In the genomic region with DNA sequence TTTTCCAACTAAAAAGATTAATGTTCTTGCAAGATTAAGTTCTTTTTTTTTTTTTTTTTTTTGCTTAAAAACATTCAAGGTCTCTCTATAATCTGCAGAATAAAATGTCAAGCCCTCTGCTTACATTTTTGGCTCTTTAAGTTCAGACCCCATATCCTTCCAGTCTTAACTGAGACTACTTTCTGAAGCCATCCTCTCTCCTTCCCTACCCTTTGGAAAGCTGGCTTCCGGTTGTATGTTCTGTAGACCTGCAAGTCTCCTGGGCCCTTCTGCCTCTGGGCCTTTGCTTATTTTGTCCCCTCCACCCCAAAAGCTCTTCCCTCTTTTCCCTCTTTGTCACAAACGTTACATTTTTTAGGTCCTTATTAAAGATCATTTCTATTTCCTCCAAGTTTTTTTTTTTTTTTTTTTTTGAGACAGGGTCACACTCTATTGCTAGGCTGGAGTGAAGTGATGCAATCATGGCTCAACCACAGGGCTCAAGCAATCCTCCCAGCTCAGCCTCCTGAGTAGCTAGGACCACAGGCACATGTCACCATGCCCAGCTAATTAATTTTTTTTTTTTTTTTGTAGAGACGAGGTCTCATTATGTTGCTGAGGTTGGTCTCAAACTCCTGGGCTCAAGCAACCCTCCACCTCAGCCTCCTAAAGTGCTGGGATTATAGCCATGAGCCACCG, we compare ENCODE assay signal across 19 cellular contexts. TPM values are rescaled to one million over a fixed set of nuclear protein-coding genes. Genes with fewer than 3 reads are reported as not detected.
DNase-seq lines count a peak whose midpoint lies in the region; ATAC-seq and TF ChIP-seq lines count a peak whose summit lies in the region.
"Had no signal": no experiment of that assay in that cellular context is flagged by ENCODE, and none has a peak within 500 bp of the region (broad histone marks: within the 10 kb centered on the region; RNA-seq: fewer than 3 reads in every experiment).

No MANE protein-coding gene starts in this region.

- H3F3A ChIP-seq in SK-N-SH (replicated peaks; ENCODE audit: insufficient read depth), result no peaks in the 10 kb centered on the region
- H3F3A ChIP-seq in smooth muscle cell (ENCODE audit: low read depth), result no peaks in the 10 kb centered on the region

- TF ChIP-seq CTCF in SK-N-SH (IDR thresholded peaks at IDR 0.05), result no peak
- no peak for TF ChIP-seq CTCF in NB4 (IDR thresholded peaks at IDR 0.05; ENCODE audit: low read depth, low read length)
- no peak for TF ChIP-seq CTCF in smooth muscle cell (IDR thresholded peaks at IDR 0.05; ENCODE audit: borderline replicate concordance, insufficient read depth, poor library complexity, severe bottlenecking)

- no peaks in the 10 kb centered on the region for H3K9me3 Mint-ChIP-seq in activated CD4-positive, alpha-beta T cell treated with anti-CD3 and anti-CD28 coated beads for 36 hours (ENCODE audit: low read depth)
- H3K9me3 Mint-ChIP-seq: activated naive CD4-positive, alpha-beta T cell treated with anti-CD3 and anti-CD28 coated beads, Interleukin-2, amount 50 U/mL, for 24 hours; activated T-helper 2 cell treated with anti-CD3 and anti-CD28 coated beads, Interferon-gamma antibody, Interleukin-2, Interleukin-4, amounts not matched to agents 10 μg/mL and 5 μg/mL and 100 μg/mL, durations not matched to agents 14 hours and 24 hours and 36 hours had no signal

- H3K36me3 Mint-ChIP-seq in activated CD4-positive, alpha-beta T cell treated with anti-CD3 and anti-CD28 coated beads for 36 hours (ENCODE audit: low read depth), result no peaks in the 10 kb centered on the region
- H3K36me3 Mint-ChIP-seq: activated naive CD4-positive, alpha-beta T cell treated with anti-CD3 and anti-CD28 coated beads, Interleukin-2, amount 50 U/mL, for 24 hours; CD4-positive, alpha-beta memory T cell had no signal

- no peak for TF ChIP-seq POLR2A in NB4 (IDR thresholded peaks at IDR 0.05; ENCODE audit: extremely low read depth, insufficient read length)

- H3K27me3 ChIP-seq in SK-N-SH (ENCODE audit: insufficient read depth) (no peaks in the 10 kb centered on the region), smooth muscle cell (ENCODE audit: low read depth) (no peaks in the 10 kb centered on the region)
- H3K27me3 ChIP-seq: dorsolateral prefrontal cortex, neutrophil, spleen, testis had no signal

- no peak overlapping the region for H3K4me3 Mint-ChIP-seq in activated CD4-positive, alpha-beta T cell treated with anti-CD3 and anti-CD28 coated beads for 36 hours
- H3K4me3 Mint-ChIP-seq: activated naive CD4-positive, alpha-beta T cell treated with anti-CD3 and anti-CD28 coated beads, Interleukin-2, amount 50 U/mL, for 24 hours; stimulated activated naive CD8-positive, alpha-beta T cell treated with anti-CD3 and anti-CD28 coated beads, Interleukin-15, Interleukin-2, amounts not matched to agents 100 ng/mL and 50 ng/mL, for 24 hours had no signal

- H3K9me3 ChIP-seq in SK-N-SH (no peaks in the 10 kb centered on the region), smooth muscle cell (replicated peaks; ENCODE audit: low read depth) (no peaks in the 10 kb centered on the region)
- H3K9me3 ChIP-seq: esophagus squamous epithelium, neutrophil, spleen, testis had no signal

- no peak for TF ChIP-seq EP300 in SK-N-SH (IDR thresholded peaks at IDR 0.05; ENCODE audit: borderline replicate concordance in 1 of 2, low read depth in 1 of 2, low read length in 1 of 2)

- no peak for TF ChIP-seq RAD21 in SK-N-SH (IDR thresholded peaks at IDR 0.05; ENCODE audit: low read length)

- H3K9ac ChIP-seq in SK-N-SH (no peak overlapping the region), smooth muscle cell (ENCODE audit: low read depth) (no peak overlapping the region)

- WGBS in SK-N-SH (ENCODE audit: low lambda C conversion rate), result 85% methylated on average over 4 of the region's 4 CpGs
- WGBS in smooth muscle cell (ENCODE audit: low lambda C conversion rate), result 95% methylated on average over 4 of the region's 4 CpGs

- H3K4me2 ChIP-seq in SK-N-SH, result no peak overlapping the region
- no peak overlapping the region for H3K4me2 ChIP-seq in smooth muscle cell

- H2AFZ ChIP-seq in SK-N-SH (ENCODE audit: low read depth) (peak overlapping the region; percentile 67; the same call in 1 of the 2 replicates), smooth muscle cell (ENCODE audit: low read depth) (peak overlapping the region; percentile 51)

- DNase-seq in SK-N-SH, result no peak
- DNase-seq in NB4 (ENCODE audit: low read depth), result peak; percentile 69
- DNase-seq in UCSD-AML1 (lab: John Stamatoyannopoulos, UW; ENCODE audit: unreplicated experiment), result peak; percentile 31
- DNase-seq in smooth muscle cell (lab: John Stamatoyannopoulos, UW; ENCODE audit: unreplicated experiment), result no peak
- DNase-seq in activated CD4-positive, alpha-beta T cell treated with anti-CD3 and anti-CD28 coated beads for 36 hours, result no peak
- no peak for DNase-seq in NCI-H510A treated with DMSO at 0.1 percent for 48 hours (lab: John Stamatoyannopoulos, UW)
- no peak for DNase-seq in CD1c-positive myeloid dendritic cell (ENCODE audit: extremely low spot score)
- DNase-seq: esophagus squamous epithelium had no signal

- no peaks in the 10 kb centered on the region for H3K9me2 ChIP-seq in SK-N-SH

- H3K27ac ChIP-seq in SK-N-SH (ENCODE audit: low read depth in 2 of 2, low read length in 1 of 2) (no peak overlapping the region), smooth muscle cell (ENCODE audit: low read depth) (no peak overlapping the region)
- H3K27ac ChIP-seq: dorsolateral prefrontal cortex, esophagus squamous epithelium, neutrophil, testis had no signal

- no peaks in the 10 kb centered on the region for H3K79me2 ChIP-seq in SK-N-SH (ENCODE audit: insufficient read depth)
- no peaks in the 10 kb centered on the region for H3K79me2 ChIP-seq in smooth muscle cell (ENCODE audit: low read depth)

- no peaks in the 10 kb centered on the region for H4K20me1 ChIP-seq in SK-N-SH (ENCODE audit: insufficient read depth)
- no peaks in the 10 kb centered on the region for H4K20me1 ChIP-seq in smooth muscle cell (ENCODE audit: low read depth)

- no peaks in the 10 kb centered on the region for H3K36me3 ChIP-seq in SK-N-SH (replicated peaks in 1 of 2; ENCODE audit: control insufficient read depth in 1 of 2, insufficient read depth in 2 of 2, low read length in 1 of 2)
- no peaks in the 10 kb centered on the region for H3K36me3 ChIP-seq in smooth muscle cell (ENCODE audit: low read depth)
- H3K36me3 ChIP-seq: esophagus squamous epithelium, neutrophil had no signal

- intact Hi-C loops in activated CD4-positive, alpha-beta T cell treated with anti-CD3 and anti-CD28 coated beads for 36 hours (cut with DNase I, micrococcal nuclease), result loop anchor here (1.0 to 2.0 kb wide), 3 partner anchors 130 to 140 kb away; no protein-coding TSS in a partner anchor

- H3K4me3 ChIP-seq in SK-N-SH (ENCODE audit: low read depth in 2 of 2, low read length in 1 of 2), result no peak overlapping the region
- no peak overlapping the region for H3K4me3 ChIP-seq in NB4 (ENCODE audit: low read depth, low read length)
- no peak overlapping the region for H3K4me3 ChIP-seq in smooth muscle cell
- H3K4me3 ChIP-seq: dorsolateral prefrontal cortex, esophagus squamous epithelium, GM12878, spleen, testis had no signal

- no peak overlapping the region for H3K27ac Mint-ChIP-seq in activated CD4-positive, alpha-beta T cell treated with anti-CD3 and anti-CD28 coated beads for 36 hours
- H3K27ac Mint-ChIP-seq: activated naive CD4-positive, alpha-beta T cell treated with anti-CD3 and anti-CD28 coated beads, Interleukin-2, amount 50 U/mL, for 24 hours; activated T-helper 2 cell treated with anti-CD3 and anti-CD28 coated beads, Interferon-gamma antibody, Interleukin-2, Interleukin-4, amounts not matched to agents 10 μg/mL and 5 μg/mL and 100 μg/mL, durations not matched to agents 14 hours and 24 hours and 36 hours; CD4-positive, alpha-beta memory T cell; stimulated activated naive CD8-positive, alpha-beta T cell treated with anti-CD3 and anti-CD28 coated beads, Interleukin-15, Interleukin-2, amounts not matched to agents 100 ng/mL and 50 ng/mL, for 24 hours had no signal

- peaks cover 22% of the 10 kb centered on the region for H3K27me3 Mint-ChIP-seq in activated CD4-positive, alpha-beta T cell treated with anti-CD3 and anti-CD28 coated beads for 36 hours

- H3K4me1 Mint-ChIP-seq in activated CD4-positive, alpha-beta T cell treated with anti-CD3 and anti-CD28 coated beads for 36 hours, result no peaks in the 10 kb centered on the region
- H3K4me1 Mint-ChIP-seq: activated naive CD4-positive, alpha-beta T cell treated with anti-CD3 and anti-CD28 coated beads, Interleukin-2, amount 50 U/mL, for 24 hours; CD4-positive, alpha-beta memory T cell had no signal

- ATAC-seq in SK-N-SH treated with all-trans-retinoic acid at 6 μM for 48 hours, result no peak
- ATAC-seq in activated CD4-positive, alpha-beta T cell treated with anti-CD3 and anti-CD28 coated beads for 36 hours, result no peak

- H3K4me1 ChIP-seq in SK-N-SH (ENCODE audit: control insufficient read depth in 1 of 2, insufficient read depth in 2 of 2, low read depth in 1 of 2, low read length in 1 of 2), result no peaks in the 10 kb centered on the region
- no peaks in the 10 kb centered on the region for H3K4me1 ChIP-seq in smooth muscle cell (ENCODE audit: low read depth)
- H3K4me1 ChIP-seq: esophagus squamous epithelium, testis had no signal

- CTCF ChIA-PET in SK-N-SH (lab: Yijun Ruan, JAX), result interaction anchor here (0.6 to 2.6 kb wide), 17 partner anchors 12 to 743 kb away, joined by 3 to 12 read pairs (median 4); no protein-coding TSS in a partner anchor
- CTCF ChIA-PET in activated CD4-positive, alpha-beta T cell treated with anti-CD3 and anti-CD28 coated beads for 36 hours (lab: Charles Lee), result interaction anchor here (0.6 to 1.3 kb wide), 10 partner anchors 10 to 686 kb away, joined by 3 to 6 read pairs (median 3); no protein-coding TSS in a partner anchor

- POLR2A ChIA-PET in SK-N-SH (lab: Yijun Ruan, JAX), result interaction anchor here (0.7 kb wide), 1 partner anchor 16 kb away, joined by 4 read pairs; no protein-coding TSS in a partner anchor
- POLR2A ChIA-PET in activated CD4-positive, alpha-beta T cell treated with anti-CD3 and anti-CD28 coated beads for 36 hours (lab: Charles Lee), result no interaction called here

TF ChIP-seq in SK-N-SH treated with all-trans-retinoic acid at 6 μM for 48 hours, 23 proteins besides CTCF, POLR2A, EP300 and RAD21 (continues in another document):
- TF ChIP-seq ISL1 (CRISPR knock-in tag; IDR thresholded peaks at IDR 0.05), result no peak
- TF ChIP-seq BACH2 (CRISPR knock-in tag; IDR thresholded peaks at IDR 0.05; ENCODE audit: borderline replicate concordance), result no peak

RNA-seq across cellular contexts. Expression of gene PTPRB, which starts 46.5 kb away (rescaled TPM):
- 1.1 and 2.0 TPM in 2 replicates for polyA plus RNA-seq in SK-N-SH (2012; rRNA removed)
- polyA plus RNA-seq in SK-N-SH (2012; cell fraction: cytosol; rRNA removed), result 1.2 and 1.4 TPM in 2 replicates
- 1.9 and 2.7 TPM in 2 replicates for polyA plus RNA-seq in SK-N-SH (2012; cell fraction: nucleus; rRNA removed)
- total RNA-seq in smooth muscle cell, result 0.58 and 7.3 TPM in 2 replicates
- polyA plus RNA-seq in smooth muscle cell, result 0.56 and 0.76 TPM in 2 replicates
- not detected for total RNA-seq in activated CD4-positive, alpha-beta T cell treated with anti-CD3 and anti-CD28 coated beads for 36 hours
- total RNA-seq: activated T-helper 2 cell treated with anti-CD3 and anti-CD28 coated beads, Interferon-gamma antibody, Interleukin-2, Interleukin-4, amounts not matched to agents 10 μg/mL and 5 μg/mL and 100 μg/mL, durations not matched to agents 14 hours and 24 hours and 36 hours; CD4-positive, alpha-beta memory T cell; T-helper 1 cell treated with Interleukin-12 subunit alpha and Interleukin-12 subunit beta and Interleukin-4 antibody, amounts not matched to agents 30 ng/mL and 1 ng/mL, for 36 hours had no signal
- polyA plus RNA-seq: CD4-positive, alpha-beta memory T cell had no signal

Comparison
In these comparisons a context has a peak if more than half of its experiments do, and no peak if none do; other contexts are left out.
1. DNase-seq: peak in NB4 (single experiment) and UCSD-AML1 (single experiment); none in SK-N-SH (single experiment), smooth muscle cell (single experiment), activated CD4-positive, alpha-beta T cell treated with anti-CD3 and anti-CD28 coated beads for 36 hours (single experiment), NCI-H510A treated with DMSO at 0.1 percent for 48 hours (single experiment) and CD1c-positive myeloid dendritic cell (single experiment).